8 cellular contexts compared by ENCODE assay signal in the genomic region with DNA sequence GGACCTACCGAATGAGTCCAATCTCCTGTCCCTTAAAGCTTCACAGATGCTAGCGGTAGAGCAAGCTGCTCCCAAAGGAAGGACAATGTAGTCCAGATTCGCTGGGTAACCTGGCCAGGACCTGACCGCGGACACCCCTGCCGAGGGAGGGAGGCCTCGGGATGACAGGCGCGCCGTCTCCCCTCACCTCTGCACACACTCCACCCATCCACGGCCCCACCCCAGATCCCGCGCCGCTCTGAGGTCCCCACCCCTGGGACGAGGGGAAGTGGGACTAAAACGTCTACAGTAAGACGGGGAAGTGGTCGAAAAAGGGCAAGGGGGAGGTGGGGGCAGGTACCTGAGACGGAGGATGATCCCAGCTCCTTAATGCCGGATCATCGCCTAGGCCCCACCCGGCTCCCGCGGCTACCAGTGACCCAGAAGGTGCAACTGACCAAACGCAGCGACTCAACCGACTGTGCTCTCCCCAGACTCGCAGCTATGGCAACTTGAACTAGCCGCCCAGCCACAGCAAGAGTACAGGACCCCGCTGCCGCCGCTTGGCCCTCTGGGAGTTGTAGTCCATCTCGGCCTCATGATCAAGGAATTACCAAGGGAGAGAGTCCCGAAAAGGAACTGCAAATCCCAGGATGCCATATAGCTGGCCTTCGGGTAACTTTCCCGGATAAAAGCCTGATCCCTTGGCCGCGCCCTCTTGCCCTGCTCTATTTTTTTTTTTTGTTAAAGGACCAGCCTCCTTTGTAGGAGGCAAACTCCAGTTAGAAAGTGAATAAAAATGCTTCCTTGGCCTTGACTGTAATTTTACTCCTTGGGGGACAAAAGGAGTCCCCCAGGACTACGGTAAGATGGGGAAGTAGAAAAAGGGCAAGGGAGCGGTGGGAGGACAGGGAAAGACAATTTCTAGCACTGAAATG. TPM values are rescaled to one million over a fixed set of nuclear protein-coding genes. Genes with fewer than 3 reads are reported as not detected.
DNase-seq lines count a peak whose midpoint lies in the region; ATAC-seq and TF ChIP-seq lines count a peak whose summit lies in the region.

A gene (minus strand): TSS at position 498 of the 917 bp plus-strand sequence.

- H3K9me3 ChIP-seq in liver (ENCODE audit: control insufficient read depth in 4 of 4, low read length in 3 of 4), result no peaks in the 10 kb centered on the region

- peaks cover 1 to 11% (median 8%) of the 10 kb centered on the region in 4 donors for H3K4me1 ChIP-seq in liver (ENCODE audit: control insufficient read depth in 4 of 4, insufficient read depth in 4 of 4, low read length in 3 of 4)

- no peak for TF ChIP-seq CTCF in liver (IDR thresholded peaks at IDR 0.05; ENCODE audit: low read depth, low read length, missing input control)

- peak within 1 kb of the TSS; percentile 66 to 93 (median 85) for H3K4me3 ChIP-seq in liver (ENCODE audit: low read depth in 1 of 3, low read length in 3 of 3)

- ATAC-seq in GM19397 (IDR thresholded peaks at IDR 0.05; ENCODE audit: unreplicated experiment) (peak; percentile 99), HG03565 (IDR thresholded peaks at IDR 0.05; ENCODE audit: unreplicated experiment) (peak; percentile 96)

- no peaks in the 10 kb centered on the region for H3K27me3 ChIP-seq in liver (ENCODE audit: control insufficient read depth in 4 of 4, insufficient read depth in 4 of 4, low read length in 3 of 4)

- H3K9ac ChIP-seq in liver (ENCODE audit: low read depth in 1 of 2, low read length in 2 of 2), result peak within 1 kb of the TSS; percentile 7 to 49

- H3K27ac ChIP-seq in liver (ENCODE audit: low read depth in 1 of 2, low read length in 2 of 2), result peak within 1 kb of the TSS in 1 of 2 donors; percentile 0

- H3K36me3 ChIP-seq in liver (ENCODE audit: control insufficient read depth in 4 of 4, insufficient read depth in 3 of 4, low read depth in 1 of 4, low read length in 3 of 4), result no peaks in the 10 kb centered on the region

- under 1% methylated on average over 40 of the region's 40 CpGs for WGBS in liver

- peak in 1 of 2 donors; percentile 23 for TF ChIP-seq RAD21 in liver (IDR thresholded peaks at IDR 0.05)

- DNase-seq in CD1c-positive myeloid dendritic cell (ENCODE audit: extremely low spot score) (peak; percentile 95), NCI-H748 treated with DMSO at 0.1 percent for 48 hours (lab: John Stamatoyannopoulos, UW) (peak; percentile 97), dermis microvascular lymphatic vessel endothelial cell (ENCODE audit: low read depth in 2 of 2) (peak; percentile 93 to 96)
- peak; percentile 89 to 93 for DNase-seq in activated CD4-positive, alpha-beta T cell treated with anti-CD3 and anti-CD28 coated beads, Interleukin-2, amount 50 U/mL, for 48 hours
- DNase-seq in stimulated activated CD4-positive, alpha-beta T cell treated with anti-CD3 and anti-CD28 coated beads, Interleukin-4, amount 100 ng/mL, for 1 hour, result peak; percentile 85

TF ChIP-seq in liver, 16 proteins besides CTCF, POLR2A, EP300 and RAD21:
- TF ChIP-seq, protein P1, sequence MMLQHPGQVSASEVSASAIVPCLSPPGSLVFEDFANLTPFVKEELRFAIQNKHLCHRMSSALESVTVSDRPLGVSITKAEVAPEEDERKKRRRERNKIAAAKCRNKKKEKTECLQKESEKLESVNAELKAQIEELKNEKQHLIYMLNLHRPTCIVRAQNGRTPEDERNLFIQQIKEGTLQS (IDR thresholded peaks at IDR 0.05), result no peak
- TF ChIP-seq YY1 (IDR thresholded peaks at IDR 0.05) (peak; percentile 86), EGR1 (IDR thresholded peaks at IDR 0.05; ENCODE audit: low read depth in 2 of 2) (no peak), FOXA2 (IDR thresholded peaks at IDR 0.05) (no peak), FOXA1 (IDR thresholded peaks at IDR 0.05) (no peak), TAF1 (conservative IDR thresholded peaks at IDR 0.05) (no peak), GABPA (IDR thresholded peaks at IDR 0.05 in 1 of 2, conservative IDR thresholded peaks at IDR 0.05 in 1 of 2) (peak in 1 of 2 donors; percentile 75), HNF4G (IDR thresholded peaks at IDR 0.05) (peak; percentile 43), JUND (IDR thresholded peaks at IDR 0.05) (peak; percentile 29 to 58), NR2F2 (IDR thresholded peaks at IDR 0.05) (peak; percentile 96), HNF4A (conservative IDR thresholded peaks at IDR 0.05) (peak; percentile 79 to 81), RXRA (IDR thresholded peaks at IDR 0.05) (peak; percentile 71 to 79), SP1 (IDR thresholded peaks at IDR 0.05) (peak; percentile 82)
- TF ChIP-seq, protein P2, sequence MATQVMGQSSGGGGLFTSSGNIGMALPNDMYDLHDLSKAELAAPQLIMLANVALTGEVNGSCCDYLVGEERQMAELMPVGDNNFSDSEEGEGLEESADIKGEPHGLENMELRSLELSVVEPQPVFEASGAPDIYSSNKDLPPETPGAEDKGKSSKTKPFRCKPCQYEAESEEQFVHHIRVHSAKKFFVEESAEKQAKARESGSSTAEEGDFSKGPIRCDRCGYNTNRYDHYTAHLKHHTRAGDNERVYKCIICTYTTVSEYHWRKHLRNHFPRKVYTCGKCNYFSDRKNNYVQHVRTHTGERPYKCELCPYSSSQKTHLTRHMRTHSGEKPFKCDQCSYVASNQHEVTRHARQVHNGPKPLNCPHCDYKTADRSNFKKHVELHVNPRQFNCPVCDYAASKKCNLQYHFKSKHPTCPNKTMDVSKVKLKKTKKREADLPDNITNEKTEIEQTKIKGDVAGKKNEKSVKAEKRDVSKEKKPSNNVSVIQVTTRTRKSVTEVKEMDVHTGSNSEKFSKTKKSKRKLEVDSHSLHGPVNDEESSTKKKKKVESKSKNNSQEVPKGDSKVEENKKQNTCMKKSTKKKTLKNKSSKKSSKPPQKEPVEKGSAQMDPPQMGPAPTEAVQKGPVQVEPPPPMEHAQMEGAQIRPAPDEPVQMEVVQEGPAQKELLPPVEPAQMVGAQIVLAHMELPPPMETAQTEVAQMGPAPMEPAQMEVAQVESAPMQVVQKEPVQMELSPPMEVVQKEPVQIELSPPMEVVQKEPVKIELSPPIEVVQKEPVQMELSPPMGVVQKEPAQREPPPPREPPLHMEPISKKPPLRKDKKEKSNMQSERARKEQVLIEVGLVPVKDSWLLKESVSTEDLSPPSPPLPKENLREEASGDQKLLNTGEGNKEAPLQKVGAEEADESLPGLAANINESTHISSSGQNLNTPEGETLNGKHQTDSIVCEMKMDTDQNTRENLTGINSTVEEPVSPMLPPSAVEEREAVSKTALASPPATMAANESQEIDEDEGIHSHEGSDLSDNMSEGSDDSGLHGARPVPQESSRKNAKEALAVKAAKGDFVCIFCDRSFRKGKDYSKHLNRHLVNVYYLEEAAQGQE (IDR thresholded peaks at IDR 0.05), result peak; percentile 69
- TF ChIP-seq, protein P3, sequence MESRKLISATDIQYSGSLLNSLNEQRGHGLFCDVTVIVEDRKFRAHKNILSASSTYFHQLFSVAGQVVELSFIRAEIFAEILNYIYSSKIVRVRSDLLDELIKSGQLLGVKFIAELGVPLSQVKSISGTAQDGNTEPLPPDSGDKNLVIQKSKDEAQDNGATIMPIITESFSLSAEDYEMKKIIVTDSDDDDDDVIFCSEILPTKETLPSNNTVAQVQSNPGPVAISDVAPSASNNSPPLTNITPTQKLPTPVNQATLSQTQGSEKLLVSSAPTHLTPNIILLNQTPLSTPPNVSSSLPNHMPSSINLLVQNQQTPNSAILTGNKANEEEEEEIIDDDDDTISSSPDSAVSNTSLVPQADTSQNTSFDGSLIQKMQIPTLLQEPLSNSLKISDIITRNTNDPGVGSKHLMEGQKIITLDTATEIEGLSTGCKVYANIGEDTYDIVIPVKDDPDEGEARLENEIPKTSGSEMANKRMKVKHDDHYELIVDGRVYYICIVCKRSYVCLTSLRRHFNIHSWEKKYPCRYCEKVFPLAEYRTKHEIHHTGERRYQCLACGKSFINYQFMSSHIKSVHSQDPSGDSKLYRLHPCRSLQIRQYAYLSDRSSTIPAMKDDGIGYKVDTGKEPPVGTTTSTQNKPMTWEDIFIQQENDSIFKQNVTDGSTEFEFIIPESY (IDR thresholded peaks at IDR 0.05), result peak; percentile 97
- TF ChIP-seq, protein P4, sequence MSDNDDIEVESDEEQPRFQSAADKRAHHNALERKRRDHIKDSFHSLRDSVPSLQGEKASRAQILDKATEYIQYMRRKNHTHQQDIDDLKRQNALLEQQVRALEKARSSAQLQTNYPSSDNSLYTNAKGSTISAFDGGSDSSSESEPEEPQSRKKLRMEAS (IDR thresholded peaks at IDR 0.05), result peak; percentile 94

RNA-seq across cellular contexts. Expression of the gene that starts here (rescaled TPM):
- total RNA-seq in dermis microvascular lymphatic vessel endothelial cell (1.8 and 4.0 TPM in 2 replicates), liver (1 to 10 TPM; 2.2 to 3.8 TPM)
- under 1 TPM; 0.27 to 0.61 TPM for polyA plus RNA-seq in liver
